20 cellular contexts compared by ENCODE assay signal in genomic region chr13:84810781-84811180, GRCh38.
"Had no signal": no experiment of that assay in that cellular context is flagged by ENCODE, and none has a peak within 500 bp of the region (broad histone marks: within the 10 kb centered on the region; RNA-seq: fewer than 3 reads in every experiment).

No MANE protein-coding gene starts in this region.

- H3K4me3 Mint-ChIP-seq: activated CD4-positive, alpha-beta T cell treated with anti-CD3 and anti-CD28 coated beads, Interleukin-2, amount 10 ng/mL, durations not matched to agents 7 days and 5 days; activated naive CD8-positive, alpha-beta T cell; central memory CD8-positive, alpha-beta T cell; stimulated activated effector memory CD8-positive, alpha-beta T cell treated with anti-CD3 and anti-CD28 coated beads, Interleukin-12 subunit alpha, Interleukin-12 subunit beta, amount 100 ng/mL, for 72 hours; T-helper 2 cell treated with Interferon-gamma antibody and Interleukin-4, amounts not matched to agents 5 μg/mL and 100 μg/mL, for 36 hours had no signal

- H3K4me3 ChIP-seq: body of pancreas, coronary artery, lower lobe of right lung, thyroid gland, uterus had no signal

- ATAC-seq: body of pancreas; foreskin keratinocyte; left cardiac atrium; lower lobe of right lung; stimulated activated effector memory CD8-positive, alpha-beta T cell treated with anti-CD3 and anti-CD28 coated beads, Interleukin-12 subunit alpha, Interleukin-12 subunit beta, amount 100 ng/mL, for 72 hours had no signal

- H3K4me1 Mint-ChIP-seq: activated CD4-positive, alpha-beta T cell treated with anti-CD3 and anti-CD28 coated beads, Interleukin-2, amount 10 ng/mL, durations not matched to agents 7 days and 5 days; central memory CD8-positive, alpha-beta T cell; stimulated activated effector memory CD8-positive, alpha-beta T cell treated with anti-CD3 and anti-CD28 coated beads, Interleukin-12 subunit alpha, Interleukin-12 subunit beta, amount 100 ng/mL, for 72 hours had no signal

- H3K4me1 ChIP-seq: body of pancreas, foreskin keratinocyte, lower lobe of right lung, thyroid gland, uterus had no signal

- DNase-seq: activated CD4-positive, alpha-beta T cell treated with anti-CD3 and anti-CD28 coated beads, Interleukin-2, amount 10 ng/mL, durations not matched to agents 7 days and 5 days; activated gamma-delta T cell treated with Interleukin-2 at 50 U/mL for 16 hours; amygdala; body of pancreas; effector CD4-positive, alpha-beta T cell; head of caudate nucleus; left cardiac atrium; lower lobe of right lung; midbrain; retina; stimulated activated CD4-positive, alpha-beta T cell treated with anti-CD3 and anti-CD28 coated beads, Interleukin-12 subunit alpha, Interleukin-12 subunit beta, amount 100 ng/mL, for 4 hours; stimulated activated CD4-positive, alpha-beta T cell treated with anti-CD3 and anti-CD28 coated beads, Interleukin-2, amount 100 ng/mL, for 24 hours; thyroid gland; uterus had no signal

- H3K9me3 Mint-ChIP-seq: activated CD4-positive, alpha-beta T cell treated with anti-CD3 and anti-CD28 coated beads, Interleukin-2, amount 10 ng/mL, durations not matched to agents 7 days and 5 days; stimulated activated effector memory CD8-positive, alpha-beta T cell treated with anti-CD3 and anti-CD28 coated beads, Interleukin-12 subunit alpha, Interleukin-12 subunit beta, amount 100 ng/mL, for 72 hours; T-helper 2 cell treated with Interferon-gamma antibody and Interleukin-4, amounts not matched to agents 5 μg/mL and 100 μg/mL, for 36 hours had no signal

- H3K36me3 ChIP-seq: lower lobe of right lung, thyroid gland, uterus had no signal

- H3K27ac Mint-ChIP-seq: activated CD4-positive, alpha-beta T cell treated with anti-CD3 and anti-CD28 coated beads, Interleukin-2, amount 10 ng/mL, durations not matched to agents 7 days and 5 days; activated naive CD8-positive, alpha-beta T cell; stimulated activated effector memory CD8-positive, alpha-beta T cell treated with anti-CD3 and anti-CD28 coated beads, Interleukin-12 subunit alpha, Interleukin-12 subunit beta, amount 100 ng/mL, for 72 hours; T-helper 2 cell treated with Interferon-gamma antibody and Interleukin-4, amounts not matched to agents 5 μg/mL and 100 μg/mL, for 36 hours had no signal

- H3K27me3 Mint-ChIP-seq: activated CD4-positive, alpha-beta T cell treated with anti-CD3 and anti-CD28 coated beads, Interleukin-2, amount 10 ng/mL, durations not matched to agents 7 days and 5 days; activated naive CD8-positive, alpha-beta T cell; central memory CD8-positive, alpha-beta T cell had no signal

- H3K27me3 ChIP-seq: body of pancreas, foreskin keratinocyte, thyroid gland, uterus had no signal

- H3K27ac ChIP-seq: body of pancreas, coronary artery, foreskin keratinocyte, lower lobe of right lung, thyroid gland, uterus had no signal

- H3K36me3 Mint-ChIP-seq: activated naive CD8-positive, alpha-beta T cell; stimulated activated effector memory CD8-positive, alpha-beta T cell treated with anti-CD3 and anti-CD28 coated beads, Interleukin-12 subunit alpha, Interleukin-12 subunit beta, amount 100 ng/mL, for 72 hours had no signal

- H3K9me3 ChIP-seq: body of pancreas, lower lobe of right lung, thyroid gland, uterus had no signal
